20 cellular contexts compared by ENCODE assay signal in the genomic region with DNA sequence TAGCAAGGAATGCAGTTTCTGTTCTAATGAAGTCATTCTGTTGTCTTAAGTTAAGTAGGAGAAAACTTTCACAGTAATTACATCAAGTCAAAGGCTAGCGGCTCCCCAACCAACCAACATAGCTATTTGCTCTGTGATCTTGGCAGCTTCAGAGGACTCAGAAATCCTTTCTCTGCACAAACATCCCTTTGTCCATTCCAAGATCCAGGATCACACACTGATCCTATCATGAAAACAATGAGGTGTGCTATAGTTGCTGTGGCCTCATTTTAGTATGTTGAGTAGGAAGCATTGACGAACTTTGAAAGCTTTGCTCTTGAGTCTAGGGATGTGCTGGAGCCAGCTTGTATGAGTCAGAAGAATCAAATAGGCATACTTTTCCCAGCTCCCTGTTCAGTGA.
"Had no signal": no experiment of that assay in that cellular context is flagged by ENCODE, and none has a peak within 500 bp of the region (broad histone marks: within the 10 kb centered on the region; RNA-seq: fewer than 3 reads in every experiment).

No MANE protein-coding gene starts in this region.

- DNase-seq: activated CD4-positive, alpha-beta memory T cell treated with anti-CD3 and anti-CD28 coated beads for 36 hours; activated CD4-positive, CD25-positive, alpha-beta regulatory T cell treated with anti-CD3 and anti-CD28 coated beads, Interleukin-2, amount 50 U/mL, for 72 hours; activated gamma-delta T cell; activated T-cell treated with anti-CD3 and anti-CD28 coated beads, Interleukin-2, amount 50 U/mL, for 48 hours; body of pancreas; effector memory CD4-positive, alpha-beta T cell; mammary epithelial cell; mucosa of descending colon; occipital lobe; sigmoid colon; stimulated activated CD4-positive, alpha-beta T cell treated with anti-CD3 and anti-CD28 coated beads, Interleukin-12 subunit alpha, Interleukin-12 subunit beta, amount 100 ng/mL, for 4 hours; stimulated activated CD4-positive, alpha-beta T cell treated with anti-CD3 and anti-CD28 coated beads, Interleukin-2, amount 100 ng/mL, for 48 hours; stimulated activated CD8-positive, alpha-beta memory T cell treated with anti-CD3 and anti-CD28 coated beads, Interleukin-4, amount 100 ng/mL, for 48 hours; upper lobe of right lung had no signal

- H3K36me3 ChIP-seq: sigmoid colon, upper lobe of right lung had no signal

- H3K27me3 ChIP-seq: body of pancreas, sigmoid colon, upper lobe of right lung had no signal

- H3K4me3 Mint-ChIP-seq: activated CD4-positive, alpha-beta memory T cell treated with anti-CD3 and anti-CD28 coated beads for 36 hours; natural killer cell treated with Interleukin-12 subunit alpha and Interleukin-12 subunit beta and Interleukin-15 and Interleukin-18, amount 100 ng/mL, for 72 hours; stimulated activated naive CD8-positive, alpha-beta T cell treated with anti-CD3 and anti-CD28 coated beads, Interleukin-15, Interleukin-2, amounts not matched to agents 100 ng/mL and 50 ng/mL, for 24 hours had no signal

- H3K27ac ChIP-seq: body of pancreas, epithelial cell of prostate, sigmoid colon, upper lobe of right lung had no signal

- H3K4me3 ChIP-seq: body of pancreas, mucosa of descending colon, sigmoid colon, upper lobe of right lung had no signal

- H3K9me3 Mint-ChIP-seq: activated CD4-positive, alpha-beta memory T cell treated with anti-CD3 and anti-CD28 coated beads for 36 hours; central memory CD8-positive, alpha-beta T cell; natural killer cell treated with Interleukin-12 subunit alpha and Interleukin-12 subunit beta and Interleukin-15 and Interleukin-18, amount 100 ng/mL, for 72 hours; stimulated activated naive CD8-positive, alpha-beta T cell treated with anti-CD3 and anti-CD28 coated beads, Interleukin-15, Interleukin-2, amounts not matched to agents 100 ng/mL and 50 ng/mL, for 24 hours had no signal

- H3K4me1 ChIP-seq: upper lobe of right lung had no signal

- H3K36me3 Mint-ChIP-seq: activated CD4-positive, alpha-beta memory T cell treated with anti-CD3 and anti-CD28 coated beads for 36 hours; natural killer cell treated with Interleukin-12 subunit alpha and Interleukin-12 subunit beta and Interleukin-15 and Interleukin-18, amount 100 ng/mL, for 72 hours had no signal

- H3K27me3 Mint-ChIP-seq: activated CD4-positive, alpha-beta memory T cell treated with anti-CD3 and anti-CD28 coated beads for 36 hours; central memory CD8-positive, alpha-beta T cell; stimulated activated naive CD8-positive, alpha-beta T cell treated with anti-CD3 and anti-CD28 coated beads, Interleukin-15, Interleukin-2, amounts not matched to agents 100 ng/mL and 50 ng/mL, for 24 hours had no signal

- H3K9me3 ChIP-seq: body of pancreas, mucosa of descending colon, sigmoid colon, upper lobe of right lung had no signal

- H3K27ac Mint-ChIP-seq: natural killer cell treated with Interleukin-12 subunit alpha and Interleukin-12 subunit beta and Interleukin-15 and Interleukin-18, amount 100 ng/mL, for 72 hours; stimulated activated naive CD8-positive, alpha-beta T cell treated with anti-CD3 and anti-CD28 coated beads, Interleukin-15, Interleukin-2, amounts not matched to agents 100 ng/mL and 50 ng/mL, for 24 hours had no signal

- ATAC-seq: body of pancreas; left lobe of liver; mucosa of descending colon; natural killer cell treated with Interleukin-12 subunit alpha and Interleukin-12 subunit beta and Interleukin-15 and Interleukin-18, amount 100 ng/mL, for 72 hours; upper lobe of right lung had no signal

- FAIRE-seq: islet of Langerhans had no signal
